In the genomic region with DNA sequence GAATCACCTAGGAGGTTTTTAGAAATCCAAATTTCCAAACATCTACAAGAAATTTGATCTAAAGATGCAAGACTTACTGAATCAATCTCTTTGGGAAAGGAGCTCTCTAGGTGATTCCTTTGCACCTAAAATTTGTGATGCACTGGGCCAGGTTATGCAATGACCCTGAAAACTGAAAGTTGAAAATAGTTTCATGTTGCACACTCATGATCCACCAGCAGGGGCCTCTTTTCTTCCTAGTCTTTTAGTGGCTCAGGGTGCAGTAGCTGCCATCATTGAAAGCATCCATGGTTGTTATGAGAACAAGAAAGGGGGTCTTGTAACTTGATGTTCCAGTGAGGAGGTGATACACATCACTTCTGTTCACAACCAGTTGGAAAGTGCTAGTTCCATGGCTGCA, we compare ENCODE assay signal across 2 cellular contexts.
TF ChIP-seq lines count a peak whose summit lies in the region.

No MANE protein-coding gene starts in this region.

TF ChIP-seq in IMR-90, 13 proteins besides CTCF, POLR2A, EP300 and RAD21:
- TF ChIP-seq MAZ (IDR thresholded peaks at IDR 0.05; ENCODE audit: borderline replicate concordance, low read depth, low read length): no peak
- TF ChIP-seq CEBPB (IDR thresholded peaks at IDR 0.05; ENCODE audit: low read depth, low read length): 0 out of 2 replicates have a peak, but pooled peaks have one; percentile 5

TF ChIP-seq in H1, 55 proteins besides CTCF, POLR2A, EP300 and RAD21:
- TF ChIP-seq BCL11A (IDR thresholded peaks at IDR 0.05; ENCODE audit: low read depth in 2 of 2, low read length in 2 of 2) (no peak), CEBPB (IDR thresholded peaks at IDR 0.05; ENCODE audit: low read depth, low read length) (peak; percentile 76), TAF1 (IDR thresholded peaks at IDR 0.05; ENCODE audit: low read depth, low read length) (no peak), YY1 (IDR thresholded peaks at IDR 0.05; ENCODE audit: low read depth, low read length) (peak; percentile 27; the same call in 1 of the 2 replicates), EGR1 (IDR thresholded peaks at IDR 0.05; ENCODE audit: borderline replicate concordance, low read depth, low read length) (no peak)
TF ChIP-seq in H1: peak in this region for 2.
